In the genomic region with DNA sequence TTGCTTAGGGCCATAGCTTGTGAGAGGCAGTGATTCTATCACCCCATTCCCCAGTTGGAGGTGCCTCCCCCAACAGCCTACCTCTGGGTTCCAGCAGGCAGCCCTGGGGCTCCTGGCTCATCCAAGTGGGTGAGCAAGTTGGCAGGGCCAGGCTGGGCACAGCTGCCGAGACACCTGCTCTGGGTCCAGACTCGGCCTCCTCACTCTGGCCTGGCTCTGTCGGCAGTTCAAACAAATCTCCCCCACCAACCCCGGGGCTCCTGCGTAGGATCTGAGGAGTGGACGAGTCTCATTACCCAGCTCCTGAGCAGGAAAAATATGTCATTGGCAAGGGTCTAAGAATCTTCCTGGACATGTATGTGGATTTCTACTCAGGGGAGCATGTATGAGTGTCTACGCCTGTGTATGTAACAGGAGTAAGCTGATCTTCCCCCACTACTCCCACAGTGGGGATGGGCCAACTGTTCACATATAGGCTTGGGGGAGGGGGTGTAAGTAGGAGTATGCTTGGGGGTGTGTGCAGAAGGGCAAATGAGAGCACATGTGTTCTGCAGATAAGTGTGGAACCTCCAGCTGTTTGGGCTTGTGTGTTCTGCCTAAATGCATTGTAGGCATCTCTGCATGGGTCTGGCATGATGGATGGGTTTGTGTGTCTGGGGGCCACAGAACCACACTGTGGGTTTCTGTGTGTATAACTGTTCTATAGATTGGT, we compare ENCODE assay signal across 1 cellular context.
TF ChIP-seq lines count a peak whose summit lies in the region.

No MANE protein-coding gene starts in this region.

TF ChIP-seq in A549, 52 proteins besides CTCF, POLR2A, EP300 and RAD21 (continued from another document):
- peak; percentile 70 for TF ChIP-seq CHD2 (IDR thresholded peaks at IDR 0.05; ENCODE audit: low read length, partially characterized antibody)
- no peak for TF ChIP-seq SREBF2 (IDR thresholded peaks at IDR 0.05)
- no peak for TF ChIP-seq RFX5 (IDR thresholded peaks at IDR 0.05)
- TF ChIP-seq, protein P1, sequence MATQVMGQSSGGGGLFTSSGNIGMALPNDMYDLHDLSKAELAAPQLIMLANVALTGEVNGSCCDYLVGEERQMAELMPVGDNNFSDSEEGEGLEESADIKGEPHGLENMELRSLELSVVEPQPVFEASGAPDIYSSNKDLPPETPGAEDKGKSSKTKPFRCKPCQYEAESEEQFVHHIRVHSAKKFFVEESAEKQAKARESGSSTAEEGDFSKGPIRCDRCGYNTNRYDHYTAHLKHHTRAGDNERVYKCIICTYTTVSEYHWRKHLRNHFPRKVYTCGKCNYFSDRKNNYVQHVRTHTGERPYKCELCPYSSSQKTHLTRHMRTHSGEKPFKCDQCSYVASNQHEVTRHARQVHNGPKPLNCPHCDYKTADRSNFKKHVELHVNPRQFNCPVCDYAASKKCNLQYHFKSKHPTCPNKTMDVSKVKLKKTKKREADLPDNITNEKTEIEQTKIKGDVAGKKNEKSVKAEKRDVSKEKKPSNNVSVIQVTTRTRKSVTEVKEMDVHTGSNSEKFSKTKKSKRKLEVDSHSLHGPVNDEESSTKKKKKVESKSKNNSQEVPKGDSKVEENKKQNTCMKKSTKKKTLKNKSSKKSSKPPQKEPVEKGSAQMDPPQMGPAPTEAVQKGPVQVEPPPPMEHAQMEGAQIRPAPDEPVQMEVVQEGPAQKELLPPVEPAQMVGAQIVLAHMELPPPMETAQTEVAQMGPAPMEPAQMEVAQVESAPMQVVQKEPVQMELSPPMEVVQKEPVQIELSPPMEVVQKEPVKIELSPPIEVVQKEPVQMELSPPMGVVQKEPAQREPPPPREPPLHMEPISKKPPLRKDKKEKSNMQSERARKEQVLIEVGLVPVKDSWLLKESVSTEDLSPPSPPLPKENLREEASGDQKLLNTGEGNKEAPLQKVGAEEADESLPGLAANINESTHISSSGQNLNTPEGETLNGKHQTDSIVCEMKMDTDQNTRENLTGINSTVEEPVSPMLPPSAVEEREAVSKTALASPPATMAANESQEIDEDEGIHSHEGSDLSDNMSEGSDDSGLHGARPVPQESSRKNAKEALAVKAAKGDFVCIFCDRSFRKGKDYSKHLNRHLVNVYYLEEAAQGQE (IDR thresholded peaks at IDR 0.05): peak; percentile 24; the same call in 1 of the 2 replicates
- peak; percentile 97 for TF ChIP-seq HMGXB4 (CRISPR knock-in tag; IDR thresholded peaks at IDR 0.05; ENCODE audit: borderline replicate concordance)
- no peak; the same call in 1 of the 2 replicates for TF ChIP-seq HOXB5 (CRISPR knock-in tag; IDR thresholded peaks at IDR 0.05)
- no peak for TF ChIP-seq FOXS1 (CRISPR knock-in tag; IDR thresholded peaks at IDR 0.05)
- TF ChIP-seq, protein P2, sequence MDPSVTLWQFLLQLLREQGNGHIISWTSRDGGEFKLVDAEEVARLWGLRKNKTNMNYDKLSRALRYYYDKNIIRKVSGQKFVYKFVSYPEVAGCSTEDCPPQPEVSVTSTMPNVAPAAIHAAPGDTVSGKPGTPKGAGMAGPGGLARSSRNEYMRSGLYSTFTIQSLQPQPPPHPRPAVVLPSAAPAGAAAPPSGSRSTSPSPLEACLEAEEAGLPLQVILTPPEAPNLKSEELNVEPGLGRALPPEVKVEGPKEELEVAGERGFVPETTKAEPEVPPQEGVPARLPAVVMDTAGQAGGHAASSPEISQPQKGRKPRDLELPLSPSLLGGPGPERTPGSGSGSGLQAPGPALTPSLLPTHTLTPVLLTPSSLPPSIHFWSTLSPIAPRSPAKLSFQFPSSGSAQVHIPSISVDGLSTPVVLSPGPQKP (IDR thresholded peaks at IDR 0.05; ENCODE audit: low read depth, low read length): no peak
- TF ChIP-seq ZFP36 (IDR thresholded peaks at IDR 0.05; ENCODE audit: borderline replicate concordance, partially characterized antibody): no peak
- TF ChIP-seq GATA3 (IDR thresholded peaks at IDR 0.05; ENCODE audit: borderline replicate concordance): peak; percentile 70; the same call in 1 of the 2 replicates
- no peak for TF ChIP-seq RNF2 (IDR thresholded peaks at IDR 0.05; ENCODE audit: borderline replicate concordance, low read depth)
- TF ChIP-seq POLR2AphosphoS2 (conservative IDR thresholded peaks at IDR 0.05; ENCODE audit: low read length): peak; percentile 100
- TF ChIP-seq, protein P3, sequence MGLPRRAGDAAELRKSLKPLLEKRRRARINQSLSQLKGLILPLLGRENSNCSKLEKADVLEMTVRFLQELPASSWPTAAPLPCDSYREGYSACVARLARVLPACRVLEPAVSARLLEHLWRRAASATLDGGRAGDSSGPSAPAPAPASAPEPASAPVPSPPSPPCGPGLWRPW (IDR thresholded peaks at IDR 0.05): no peak
TF ChIP-seq in A549: peak in this region for 24.
